ENCODE assay signal across 14 cellular contexts in the genomic region with DNA sequence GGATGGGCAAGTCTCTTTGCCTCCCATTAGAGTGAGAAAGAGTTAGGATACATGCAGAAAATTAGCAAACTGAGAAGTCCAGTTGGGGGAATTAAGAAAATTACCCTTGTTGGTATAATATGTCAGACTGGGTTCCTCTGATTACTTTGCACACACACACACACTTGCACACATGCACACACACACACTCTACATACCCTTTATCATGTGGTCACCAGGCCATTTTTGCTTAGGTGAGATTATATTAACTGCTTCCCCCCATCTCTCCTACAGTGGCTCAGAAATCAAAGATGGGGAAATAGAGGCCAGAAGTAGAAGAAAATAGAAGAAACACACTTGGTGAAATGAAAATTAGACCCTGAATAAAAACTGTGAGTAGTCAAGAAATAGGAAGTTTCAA. TPM values are rescaled to one million over a fixed set of nuclear protein-coding genes. Genes with fewer than 3 reads are reported as not detected.
A peak's percentile ranks its signal among the peaks of the same experiment; 100 is the strongest.
DNase-seq lines count a peak whose midpoint lies in the region; ATAC-seq and TF ChIP-seq lines count a peak whose summit lies in the region.
"Had no signal": no experiment of that assay in that cellular context is flagged by ENCODE, and none has a peak within 500 bp of the region (broad histone marks: within the 10 kb centered on the region; RNA-seq: fewer than 3 reads in every experiment).

No MANE protein-coding gene starts in this region.

- peaks cover 48% of the 10 kb centered on the region for H3K4me1 Mint-ChIP-seq in activated T-helper 17 cell treated with anti-CD3 and anti-CD28 coated beads, Interleukin-2, amount 50 U/mL, for 72 hours
- peaks cover 61 to 74% (median 69%) of the 10 kb centered on the region in 7 donors for H3K4me1 Mint-ChIP-seq in naive thymus-derived CD4-positive, alpha-beta T cell
- H3K4me1 Mint-ChIP-seq in type B pancreatic cell (ENCODE audit: unreplicated experiment), result peaks cover 46% of the 10 kb centered on the region

- H3K27ac Mint-ChIP-seq in activated T-helper 17 cell treated with anti-CD3 and anti-CD28 coated beads, Interleukin-2, amount 50 U/mL, for 72 hours, result no peak overlapping the region
- peak overlapping the region in 7 of 9 donors; percentile 33 to 92 (median 91) for H3K27ac Mint-ChIP-seq in naive thymus-derived CD4-positive, alpha-beta T cell
- H3K27ac Mint-ChIP-seq in type B pancreatic cell, result no peak overlapping the region

- peaks cover 0 to 9% (median 0%) of the 10 kb centered on the region in 7 donors for H3K27me3 ChIP-seq in heart right ventricle
- H3K27me3 ChIP-seq in naive thymus-derived CD4-positive, alpha-beta T cell (ENCODE audit: control insufficient read depth in 2 of 2, insufficient read depth in 2 of 2, low read length in 2 of 2), result no peaks in the 10 kb centered on the region

- peak overlapping the region in 6 of 10 donors; percentile 95 to 100 (median 98) for H3K27ac ChIP-seq in heart right ventricle
- H3K27ac ChIP-seq in naive thymus-derived CD4-positive, alpha-beta T cell (ENCODE audit: low read depth, low read length), result peak overlapping the region; percentile 94

- H3K9me3 Mint-ChIP-seq in activated T-helper 17 cell treated with anti-CD3 and anti-CD28 coated beads, Interleukin-2, amount 50 U/mL, for 72 hours, result no peaks in the 10 kb centered on the region
- peaks cover 0 to 1% (median 0%) of the 10 kb centered on the region in 11 donors for H3K9me3 Mint-ChIP-seq in naive thymus-derived CD4-positive, alpha-beta T cell
- H3K9me3 Mint-ChIP-seq in type B pancreatic cell, result no peaks in the 10 kb centered on the region

- POLR2A ChIA-PET in naive thymus-derived CD4-positive, alpha-beta T cell (lab: Charles Lee), result interaction anchor here (0.8 to 6.0 kb wide), 24 partner anchors 9 to 135 kb away, joined by 3 to 137 read pairs (median 6); a partner anchor contains a TSS

- DNase-seq in heart right ventricle (no peak), Right ventricle myocardium inferior (ENCODE audit: missing footprints) (no peak), type B pancreatic cell (ENCODE audit: extremely low spot score, unreplicated experiment) (no peak)
- no peak for DNase-seq in naive thymus-derived CD4-positive, alpha-beta T cell
- DNase-seq: activated CD8-positive, alpha-beta memory T cell treated with anti-CD3 and anti-CD28 coated beads, Interleukin-2, amount 50 U/mL, for 4 hours; aorta; effector memory CD4-positive, alpha-beta T cell; EL; NCI-H1105 treated with DMSO at 0.1 percent for 48 hours; RPMI8226 had no signal

- peaks cover 12 to 88% (median 80%) of the 10 kb centered on the region in 9 donors for H3K4me1 ChIP-seq in heart right ventricle
- peaks cover 44 to 63% of the 10 kb centered on the region in 2 donors for H3K4me1 ChIP-seq in naive thymus-derived CD4-positive, alpha-beta T cell (ENCODE audit: control insufficient read depth in 2 of 2, insufficient read depth in 2 of 2, low read length in 2 of 2)

- H3K27me3 Mint-ChIP-seq in activated T-helper 17 cell treated with anti-CD3 and anti-CD28 coated beads, Interleukin-2, amount 50 U/mL, for 72 hours, result no peaks in the 10 kb centered on the region
- peaks cover 0 to 4% (median 0%) of the 10 kb centered on the region in 5 donors for H3K27me3 Mint-ChIP-seq in naive thymus-derived CD4-positive, alpha-beta T cell
- H3K27me3 Mint-ChIP-seq in type B pancreatic cell, result peaks cover 84% of the 10 kb centered on the region

- intact Hi-C loops in heart right ventricle (cut with DNase I) (loop anchor here in 5 of 10 donors (5.0 kb wide), 1 partner anchor 41 kb away; a partner anchor contains a TSS), Right ventricle myocardium inferior (cut with DNase I) (loop anchor here (1.0 to 5.0 kb wide), 2 partner anchors 31 to 41 kb away; a partner anchor contains a TSS)
- intact Hi-C loops in naive thymus-derived CD4-positive, alpha-beta T cell (cut with micrococcal nuclease), result loop anchor here (1.0 kb wide), 5 partner anchors 21 to 99 kb away; a partner anchor contains a TSS

- H3K4me3 Mint-ChIP-seq in activated T-helper 17 cell treated with anti-CD3 and anti-CD28 coated beads, Interleukin-2, amount 50 U/mL, for 72 hours, result peak overlapping the region; percentile 95
- H3K4me3 Mint-ChIP-seq in naive thymus-derived CD4-positive, alpha-beta T cell, result peak overlapping the region; percentile 46 to 99 (median 90)
- peak overlapping the region; percentile 92 for H3K4me3 Mint-ChIP-seq in type B pancreatic cell

- H3K36me3 ChIP-seq in heart right ventricle, result peaks cover 0 to 8% (median 0%) of the 10 kb centered on the region in 9 donors
- H3K36me3 ChIP-seq in naive thymus-derived CD4-positive, alpha-beta T cell (ENCODE audit: control insufficient read depth in 2 of 3, insufficient read depth in 3 of 3, low read length in 3 of 3), result no peaks in the 10 kb centered on the region

- CTCF ChIA-PET in naive thymus-derived CD4-positive, alpha-beta T cell (lab: Charles Lee), result interaction anchor here (1.0 to 2.2 kb wide), 9 partner anchors 8 to 112 kb away, joined by 3 to 20 read pairs (median 5); a partner anchor contains a TSS

- no peaks in the 10 kb centered on the region for H3K9me3 ChIP-seq in heart right ventricle
- H3K9me3 ChIP-seq in naive thymus-derived CD4-positive, alpha-beta T cell (ENCODE audit: control insufficient read depth in 2 of 3, low read length in 3 of 3), result no peaks in the 10 kb centered on the region

- H3K36me3 Mint-ChIP-seq in activated T-helper 17 cell treated with anti-CD3 and anti-CD28 coated beads, Interleukin-2, amount 50 U/mL, for 72 hours (ENCODE audit: low read depth), result peaks cover 40% of the 10 kb centered on the region
- peaks cover 0 to 12% (median 0%) of the 10 kb centered on the region in 5 donors for H3K36me3 Mint-ChIP-seq in naive thymus-derived CD4-positive, alpha-beta T cell
- no peaks in the 10 kb centered on the region for H3K36me3 Mint-ChIP-seq in type B pancreatic cell

- TF ChIP-seq CTCF in heart right ventricle (IDR thresholded peaks at IDR 0.05), result no peak
- TF ChIP-seq CTCF in type B pancreatic cell (conservative IDR thresholded peaks at IDR 0.05), result no peak

- H3K4me3 ChIP-seq in heart right ventricle, result peak overlapping the region in 1 of 10 donors; percentile 77
- no peak overlapping the region for H3K4me3 ChIP-seq in naive thymus-derived CD4-positive, alpha-beta T cell (ENCODE audit: low read length)

- ATAC-seq in heart right ventricle, result no peak
- ATAC-seq in Right ventricle myocardium inferior, result no peak
- ATAC-seq in activated T-helper 17 cell treated with anti-CD3 and anti-CD28 coated beads, Interleukin-2, amount 50 U/mL, for 72 hours (replicated peaks), result no peak
- no peak for ATAC-seq in naive thymus-derived CD4-positive, alpha-beta T cell
- ATAC-seq in HG02852 (IDR thresholded peaks at IDR 0.05; ENCODE audit: unreplicated experiment), result no peak
- no peak for ATAC-seq in HG02610 (IDR thresholded peaks at IDR 0.05; ENCODE audit: unreplicated experiment)
- no peak for ATAC-seq in HG02571 (IDR thresholded peaks at IDR 0.05; ENCODE audit: unreplicated experiment)

RNA-seq across cellular contexts. Expression of a gene that starts 0.9 kb away (rescaled TPM):
- 10 to 100 TPM; 21.2 to 30.0 (median 24.5) TPM for total RNA-seq in heart right ventricle
- polyA plus RNA-seq in heart right ventricle, result 1 to 10 TPM; 7.1 to 9.4 TPM
- 25.8 TPM for total RNA-seq in Right ventricle myocardium inferior
- 10 to 100 TPM; 43.4 to 61.2 TPM for total RNA-seq in activated T-helper 17 cell treated with anti-CD3 and anti-CD28 coated beads, Interleukin-2, amount 50 U/mL, for 72 hours
- total RNA-seq in naive thymus-derived CD4-positive, alpha-beta T cell, result 10 to 100 TPM; 31.6 to 59.2 (median 47.6) TPM
- 10 to 100 TPM; 29.3 to 32.1 TPM for polyA plus RNA-seq in naive thymus-derived CD4-positive, alpha-beta T cell
- total RNA-seq in type B pancreatic cell (ENCODE audit: low replicate concordance), result 2.4 and 24.2 TPM in 2 replicates

RNA-seq across cellular contexts. Expression of a gene that starts 5.6 kb away (rescaled TPM):
- 1 to 10 TPM in 6 of 10 donors, under 1 TPM in 4; 0.66 to 1.5 (median 1.0) TPM for total RNA-seq in heart right ventricle
- polyA plus RNA-seq in heart right ventricle, result 1 to 10 TPM in 1 of 2 donors, under 1 TPM in 1; 0.88 to 1.7 TPM
- 0.62 TPM for total RNA-seq in Right ventricle myocardium inferior
- 1 to 10 TPM; 4.6 to 4.8 TPM for total RNA-seq in activated T-helper 17 cell treated with anti-CD3 and anti-CD28 coated beads, Interleukin-2, amount 50 U/mL, for 72 hours
- total RNA-seq in naive thymus-derived CD4-positive, alpha-beta T cell, result 1 to 10 TPM in 3 of 5 experiments, under 1 TPM in 2; 0.54 to 1.5 (median 1.2) TPM
- polyA plus RNA-seq in naive thymus-derived CD4-positive, alpha-beta T cell, result under 1 TPM; 0.11 to 0.22 TPM
- total RNA-seq in type B pancreatic cell (ENCODE audit: low replicate concordance), result 0.12 and 0.94 TPM in 2 replicates

RNA-seq across cellular contexts. Expression of a gene that starts 5.8 kb away (rescaled TPM):
- 10 to 100 TPM; 30.9 to 44.7 (median 38.5) TPM for total RNA-seq in heart right ventricle
- 10 to 100 TPM; 44.2 to 64.5 TPM for polyA plus RNA-seq in heart right ventricle
- total RNA-seq in Right ventricle myocardium inferior, result 49.1 TPM
- 10 to 100 TPM; 16.9 to 26.0 TPM for total RNA-seq in activated T-helper 17 cell treated with anti-CD3 and anti-CD28 coated beads, Interleukin-2, amount 50 U/mL, for 72 hours
- total RNA-seq in naive thymus-derived CD4-positive, alpha-beta T cell, result 10 to 100 TPM; 20.7 to 37.5 (median 25.5) TPM
- 100 to 1,000 TPM in 1 of 2 donors, 10 to 100 TPM in 1; 99.6 to 113 TPM for polyA plus RNA-seq in naive thymus-derived CD4-positive, alpha-beta T cell
- 8.5 and 14.1 TPM in 2 replicates for total RNA-seq in type B pancreatic cell (ENCODE audit: low replicate concordance)

RNA-seq across cellular contexts. Expression of a gene that starts 31.4 kb away (rescaled TPM):
- total RNA-seq in heart right ventricle (10 to 100 TPM; 55.5 to 90.5 (median 67.4) TPM), Right ventricle myocardium inferior (63.6 TPM), type B pancreatic cell (ENCODE audit: low replicate concordance) (118 and 160 TPM in 2 replicates)
- polyA plus RNA-seq in heart right ventricle, result 100 to 1,000 TPM in 1 of 2 donors, 10 to 100 TPM in 1; 34.5 to 151 TPM
- 100 to 1,000 TPM; 222 to 275 TPM for total RNA-seq in activated T-helper 17 cell treated with anti-CD3 and anti-CD28 coated beads, Interleukin-2, amount 50 U/mL, for 72 hours
- 100 to 1,000 TPM; 115 to 182 (median 120) TPM for total RNA-seq in naive thymus-derived CD4-positive, alpha-beta T cell
- polyA plus RNA-seq in naive thymus-derived CD4-positive, alpha-beta T cell, result 100 to 1,000 TPM; 152 to 156 TPM

RNA-seq across cellular contexts. Expression of a gene that starts 37.6 kb away (rescaled TPM):
- total RNA-seq in heart right ventricle (1,000 to 10,000 TPM in 2 of 10 donors, 100 to 1,000 TPM in 8; 544 to 1,142 (median 777) TPM), Right ventricle myocardium inferior (1,017 TPM), type B pancreatic cell (ENCODE audit: low replicate concordance) (88.8 and 96.7 TPM in 2 replicates)
- polyA plus RNA-seq in heart right ventricle, result 100 to 1,000 TPM; 231 to 681 TPM
- total RNA-seq in activated T-helper 17 cell treated with anti-CD3 and anti-CD28 coated beads, Interleukin-2, amount 50 U/mL, for 72 hours, result 100 to 1,000 TPM in 1 of 2 donors, 10 to 100 TPM in 1; 74.2 to 269 TPM
- total RNA-seq in naive thymus-derived CD4-positive, alpha-beta T cell, result 1,000 to 10,000 TPM in 1 of 5 experiments, 100 to 1,000 TPM in 4; 498 to 1,101 (median 659) TPM
- 1,000 to 10,000 TPM; 3,808 to 5,430 TPM for polyA plus RNA-seq in naive thymus-derived CD4-positive, alpha-beta T cell

Comparison
In these comparisons a context has a peak if more than half of its experiments do, and no peak if none do; other contexts are left out.
1. H3K27ac Mint-ChIP-seq: peak in naive thymus-derived CD4-positive, alpha-beta T cell (7 of 9); none in activated T-helper 17 cell treated with anti-CD3 and anti-CD28 coated beads, Interleukin-2, amount 50 U/mL, for 72 hours (single experiment) and type B pancreatic cell (single experiment).
2. Peak in every context shown above with its lines, with median percentiles within 50 percentile points of each other: H3K4me3 Mint-ChIP-seq.